In genomic region chr4:159201168-159201567, GRCh38 we compare ENCODE assay signal across 22 cellular contexts.
DNase-seq lines count a peak whose midpoint lies in the region; ATAC-seq, FAIRE-seq and TF ChIP-seq lines count a peak whose summit lies in the region.
"Had no signal": no experiment of that assay in that cellular context is flagged by ENCODE, and none has a peak within 500 bp of the region (broad histone marks: within the 10 kb centered on the region; RNA-seq: fewer than 3 reads in every experiment).

No MANE protein-coding gene starts in this region.

- peak; percentile 33 for DNase-seq in NCI-H2107 treated with DMSO at 0.1 percent for 48 hours (lab: John Stamatoyannopoulos, UW; ENCODE audit: unreplicated experiment)
- no peak for DNase-seq in NCI-H2107 (lab: John Stamatoyannopoulos, UW)
- peak; percentile 70 for DNase-seq in NCI-H345 treated with DMSO at 0.1 percent for 48 hours (lab: John Stamatoyannopoulos, UW; ENCODE audit: unreplicated experiment)
- DNase-seq in glutamatergic neuron: no peak
- no peak for DNase-seq in HTR-8/SVneo (ENCODE audit: insufficient read length, low spot score)
- DNase-seq in kidney: no peak
- DNase-seq: activated CD4-positive, alpha-beta T cell treated with anti-CD3 and anti-CD28 coated beads for 4 hours; activated CD8-positive, alpha-beta memory T cell treated with anti-CD3 and anti-CD28 coated beads, Interleukin-2, amount 10 ng/mL, durations not matched to agents 7 days and 5 days; effector CD4-positive, alpha-beta T cell; mesenchymal stem cell; NCI-H1092 treated with DMSO at 0.1 percent for 48 hours; NCI-H226; occipital lobe; SJCRH30; stimulated activated CD4-positive, alpha-beta T cell treated with anti-CD3 and anti-CD28 coated beads, Interleukin-12 subunit alpha, Interleukin-12 subunit beta, amount 100 ng/mL, for 4 hours; stimulated activated CD4-positive, alpha-beta T cell treated with anti-CD3 and anti-CD28 coated beads, Interleukin-4, amount 100 ng/mL, for 4 hours; stimulated activated naive CD8-positive, alpha-beta T cell treated with anti-CD3 and anti-CD28 coated beads, Interleukin-15, amount 100 ng/mL, for 72 hours; upper lobe of left lung had no signal

- peak overlapping the region; percentile 6 for H3K4me3 Mint-ChIP-seq in glutamatergic neuron (ENCODE audit: unreplicated experiment)
- H3K4me3 Mint-ChIP-seq: activated CD8-positive, alpha-beta memory T cell treated with anti-CD3 and anti-CD28 coated beads, Interleukin-2, amount 10 ng/mL, durations not matched to agents 7 days and 5 days; activated naive CD4-positive, alpha-beta T cell treated with anti-CD3 and anti-CD28 coated beads, Interleukin-2, amount 50 U/mL, for 24 hours; central memory CD8-positive, alpha-beta T cell; stimulated activated naive CD8-positive, alpha-beta T cell treated with anti-CD3 and anti-CD28 coated beads, Interleukin-15, amount 100 ng/mL, for 72 hours had no signal

- H3K27ac Mint-ChIP-seq in glutamatergic neuron (ENCODE audit: unreplicated experiment): peak overlapping the region; percentile 63
- H3K27ac Mint-ChIP-seq: activated CD8-positive, alpha-beta memory T cell treated with anti-CD3 and anti-CD28 coated beads, Interleukin-2, amount 10 ng/mL, durations not matched to agents 7 days and 5 days; activated naive CD4-positive, alpha-beta T cell treated with anti-CD3 and anti-CD28 coated beads, Interleukin-2, amount 50 U/mL, for 24 hours; stimulated activated naive CD8-positive, alpha-beta T cell treated with anti-CD3 and anti-CD28 coated beads, Interleukin-15, amount 100 ng/mL, for 72 hours had no signal

- H3K9me3 Mint-ChIP-seq in glutamatergic neuron (ENCODE audit: unreplicated experiment): peaks cover 8% of the 10 kb centered on the region
- H3K9me3 Mint-ChIP-seq: activated naive CD4-positive, alpha-beta T cell treated with anti-CD3 and anti-CD28 coated beads, Interleukin-2, amount 50 U/mL, for 24 hours; central memory CD8-positive, alpha-beta T cell had no signal

- TF ChIP-seq CTCF in glutamatergic neuron (IDR thresholded peaks at IDR 0.05; ENCODE audit: partially characterized antibody, unreplicated experiment) (no peak), kidney (IDR thresholded peaks at IDR 0.05; ENCODE audit: borderline replicate concordance, extremely low read depth, insufficient read depth) (no peak)

- no peaks in the 10 kb centered on the region for H3K9me3 ChIP-seq in subcutaneous abdominal adipose tissue (ENCODE audit: control insufficient read depth in 5 of 5, low read length in 5 of 5)
- H3K9me3 ChIP-seq in kidney (ENCODE audit: control insufficient read depth in 1 of 2, low read length in 2 of 2): no peaks in the 10 kb centered on the region
- H3K9me3 ChIP-seq: SJCRH30, upper lobe of left lung had no signal

- peaks cover 28% of the 10 kb centered on the region for H3K4me1 Mint-ChIP-seq in glutamatergic neuron (ENCODE audit: low read depth, unreplicated experiment)

- intact Hi-C loops in kidney (cut with DNase I): no loop called here

- no peaks in the 10 kb centered on the region for H3K36me3 Mint-ChIP-seq in glutamatergic neuron (ENCODE audit: unreplicated experiment)
- H3K36me3 Mint-ChIP-seq: activated CD8-positive, alpha-beta memory T cell treated with anti-CD3 and anti-CD28 coated beads, Interleukin-2, amount 10 ng/mL, durations not matched to agents 7 days and 5 days; activated naive CD4-positive, alpha-beta T cell treated with anti-CD3 and anti-CD28 coated beads, Interleukin-2, amount 50 U/mL, for 24 hours had no signal

- H3K27me3 ChIP-seq in subcutaneous abdominal adipose tissue (ENCODE audit: control insufficient read depth in 5 of 5, insufficient read depth in 4 of 5, low read length in 5 of 5): no peaks in the 10 kb centered on the region
- H3K27me3 ChIP-seq: SJCRH30, upper lobe of left lung had no signal

- FAIRE-seq in HTR-8/SVneo (lab: Jason Lieb, UNC) (no peak), kidney (lab: Jason Lieb, UNC) (no peak)

- H3K36me3 ChIP-seq in subcutaneous abdominal adipose tissue (ENCODE audit: control insufficient read depth in 5 of 5, insufficient read depth in 5 of 5, low read length in 5 of 5): no peaks in the 10 kb centered on the region
- no peaks in the 10 kb centered on the region for H3K36me3 ChIP-seq in kidney (ENCODE audit: control insufficient read depth in 1 of 2, insufficient read depth in 2 of 2, low read length in 2 of 2)
- H3K36me3 ChIP-seq: SJCRH30, upper lobe of left lung had no signal

- peak overlapping the region; percentile 7 for H3K27ac ChIP-seq in subcutaneous abdominal adipose tissue (ENCODE audit: low read depth, low read length)
- no peak overlapping the region for H3K27ac ChIP-seq in kidney (ENCODE audit: low read depth in 2 of 2, low read length in 2 of 2)
- H3K27ac ChIP-seq: SJCRH30, upper lobe of left lung had no signal

- H3K4me3 ChIP-seq in subcutaneous abdominal adipose tissue (ENCODE audit: low read depth in 1 of 5, low read length in 5 of 5) (no peak overlapping the region), kidney (ENCODE audit: low read length in 2 of 2) (no peak overlapping the region)
- H3K4me3 ChIP-seq: SJCRH30, upper lobe of left lung had no signal

- peaks cover 3 to 47% (median 8%) of the 10 kb centered on the region in 5 donors for H3K4me1 ChIP-seq in subcutaneous abdominal adipose tissue (ENCODE audit: control insufficient read depth in 5 of 5, insufficient read depth in 5 of 5, low read length in 5 of 5)
- H3K4me1 ChIP-seq in kidney (ENCODE audit: control insufficient read depth in 1 of 2, insufficient read depth in 1 of 2, low read depth in 1 of 2, low read length in 2 of 2): peaks cover 0 to 7% of the 10 kb centered on the region in 2 donors
- H3K4me1 ChIP-seq: SJCRH30 had no signal

- peaks cover 4% of the 10 kb centered on the region for H3K27me3 Mint-ChIP-seq in glutamatergic neuron (ENCODE audit: unreplicated experiment)
- H3K27me3 Mint-ChIP-seq: activated CD8-positive, alpha-beta memory T cell treated with anti-CD3 and anti-CD28 coated beads, Interleukin-2, amount 10 ng/mL, durations not matched to agents 7 days and 5 days; activated naive CD4-positive, alpha-beta T cell treated with anti-CD3 and anti-CD28 coated beads, Interleukin-2, amount 50 U/mL, for 24 hours; central memory CD8-positive, alpha-beta T cell; stimulated activated naive CD8-positive, alpha-beta T cell treated with anti-CD3 and anti-CD28 coated beads, Interleukin-15, amount 100 ng/mL, for 72 hours had no signal

- H3K9ac ChIP-seq in subcutaneous abdominal adipose tissue (ENCODE audit: low read length in 5 of 5): peak overlapping the region in 1 of 5 donors; percentile 17
- no peak overlapping the region for H3K9ac ChIP-seq in kidney (ENCODE audit: low read length in 2 of 2)

- no peak for ATAC-seq in GM18867 (IDR thresholded peaks at IDR 0.05; ENCODE audit: unreplicated experiment)
- ATAC-seq: activated CD8-positive, alpha-beta memory T cell treated with anti-CD3 and anti-CD28 coated beads, Interleukin-2, amount 10 ng/mL, durations not matched to agents 7 days and 5 days; stimulated activated naive CD8-positive, alpha-beta T cell treated with anti-CD3 and anti-CD28 coated beads, Interleukin-15, amount 100 ng/mL, for 72 hours had no signal

Comparison
In these comparisons a context has a peak if more than half of its experiments do, and no peak if none do; other contexts are left out.
1. DNase-seq: peak in NCI-H2107 treated with DMSO at 0.1 percent for 48 hours (single experiment) and NCI-H345 treated with DMSO at 0.1 percent for 48 hours (single experiment); none in NCI-H2107 (single experiment), glutamatergic neuron (single experiment), HTR-8/SVneo (single experiment) and kidney (single experiment).